In the genomic region with DNA sequence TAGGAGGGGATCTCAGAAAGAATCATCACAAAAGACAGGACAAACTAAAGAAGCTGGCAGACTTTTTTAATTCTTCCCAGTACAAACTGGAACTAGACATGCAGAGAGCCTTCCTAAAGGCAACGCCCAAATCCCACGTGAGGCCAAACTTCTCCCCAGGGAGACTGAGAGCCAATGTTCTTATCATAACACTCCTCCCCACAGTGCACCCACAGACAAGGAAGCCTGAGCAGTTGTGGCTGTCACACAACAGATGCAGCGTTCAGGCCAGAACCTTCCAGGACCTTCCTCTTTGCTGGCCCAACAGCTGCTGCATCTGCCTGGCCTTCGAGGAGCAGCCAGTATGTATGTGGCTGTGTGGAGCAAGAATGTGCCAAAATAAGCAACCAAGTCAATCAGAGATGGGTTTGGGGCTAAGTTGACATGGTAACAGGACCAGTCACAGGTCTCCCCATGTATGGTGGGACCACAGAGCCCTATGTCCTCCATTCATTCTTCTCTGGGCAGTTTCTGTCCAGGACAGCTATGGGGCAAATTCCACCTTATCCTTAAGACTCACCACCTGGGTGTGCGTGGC, we compare ENCODE assay signal across 10 cellular contexts. TPM values are rescaled to one million over a fixed set of nuclear protein-coding genes. Genes with fewer than 3 reads are reported as not detected.
DNase-seq lines count a peak whose midpoint lies in the region; ATAC-seq and TF ChIP-seq lines count a peak whose summit lies in the region.
"Had no signal": no experiment of that assay in that cellular context is flagged by ENCODE, and none has a peak within 500 bp of the region (broad histone marks: within the 10 kb centered on the region; RNA-seq: fewer than 3 reads in every experiment).

No MANE protein-coding gene starts in this region.

- H3K27me3 ChIP-seq in Loucy (ENCODE audit: insufficient read depth, low read length, poor library complexity, severe bottlenecking) (no peaks in the 10 kb centered on the region), ovary (no peaks in the 10 kb centered on the region)

- no peak for TF ChIP-seq POLR2A in ovary (IDR thresholded peaks at IDR 0.05)

- DNase-seq in GF-D8 (lab: John Stamatoyannopoulos, UW) (peak; percentile 67), ovary (peak in 4 of 5 donors; percentile 23 to 58 (median 33)), DMS 273 treated with DMSO at 0.1 percent for 48 hours (lab: John Stamatoyannopoulos, UW) (no peak), GM13976 (ENCODE audit: low spot score) (no peak), GM13977 (ENCODE audit: low spot score) (no peak)
- DNase-seq in effector memory CD8-positive, alpha-beta T cell = no peak
- DNase-seq: activated CD8-positive, alpha-beta memory T cell treated with anti-CD3 and anti-CD28 coated beads for 24 hours had no signal

- no peaks in the 10 kb centered on the region for H3K9me3 Mint-ChIP-seq in effector memory CD8-positive, alpha-beta T cell

- no peaks in the 10 kb centered on the region for H3K9me3 ChIP-seq in Loucy (ENCODE audit: insufficient read depth, low read depth, low read length)
- H3K9me3 ChIP-seq in ovary = no peaks in the 10 kb centered on the region
- H3K9me3 ChIP-seq: HAP-1 had no signal

- TF ChIP-seq CTCF in Loucy (conservative IDR thresholded peaks at IDR 0.05; ENCODE audit: low read length) (no peak), ovary (IDR thresholded peaks at IDR 0.05) (no peak), GM13976 (IDR thresholded peaks at IDR 0.05; ENCODE audit: borderline replicate concordance, control extremely low read depth, extremely low read depth, insufficient read depth, missing control alignments) (no peak), GM13977 (IDR thresholded peaks at IDR 0.05; ENCODE audit: extremely low read depth, insufficient read depth, missing control alignments) (no peak)

- peak overlapping the region; percentile 76 for H3K4me2 ChIP-seq in Loucy (ENCODE audit: low read depth, low read length, poor library complexity, severe bottlenecking)

- ATAC-seq in effector memory CD8-positive, alpha-beta T cell (replicated peaks) = no peak
- ATAC-seq in GM18873 (IDR thresholded peaks at IDR 0.05; ENCODE audit: low FRiP score, unreplicated experiment) = no peak

- H3K27ac Mint-ChIP-seq in effector memory CD8-positive, alpha-beta T cell = peak overlapping the region; percentile 61 to 91

- no peaks in the 10 kb centered on the region for H3K27me3 Mint-ChIP-seq in effector memory CD8-positive, alpha-beta T cell

- H3K9me2 ChIP-seq in Loucy (replicated peaks; ENCODE audit: low read depth, low read length) = no peaks in the 10 kb centered on the region

- intact Hi-C loops in ovary (cut with DNase I) = no loop called here

- H2AFZ ChIP-seq in Loucy (ENCODE audit: low read length) = no peak overlapping the region

- H4K20me1 ChIP-seq in Loucy (ENCODE audit: insufficient read depth, low read length, poor library complexity, severe bottlenecking) = peaks cover 3% of the 10 kb centered on the region

- H3K27ac ChIP-seq in ovary = peak overlapping the region in 1 of 2 donors; percentile 8

- WGBS in ovary, 3 donors = 29 to 32% (median 30%) methylated on average over 5 of the region's 5 CpGs

- H3K4me1 ChIP-seq in Loucy (ENCODE audit: insufficient read depth, low read length, poor library complexity, severe bottlenecking) = peaks cover 57% of the 10 kb centered on the region
- H3K4me1 ChIP-seq in ovary (ENCODE audit: insufficient read depth) = peaks cover 12% of the 10 kb centered on the region

- H3F3A ChIP-seq in Loucy (ENCODE audit: low read depth) = no peaks in the 10 kb centered on the region

- no peak overlapping the region for H3K4me3 ChIP-seq in Loucy (ENCODE audit: low read length, poor library complexity, severe bottlenecking)
- H3K4me3 ChIP-seq in ovary = no peak overlapping the region
- H3K4me3 ChIP-seq: HAP-1 had no signal

- no peak for TF ChIP-seq EP300 in ovary (IDR thresholded peaks at IDR 0.05)

- in situ Hi-C loops in GM13976 (cut with MboI; ENCODE audit: low sequenced_read_pairs, unreplicated experiment) (no loop called here), GM13977 (cut with MboI; ENCODE audit: low pct_unique_long_range_greater_than_20kb, low sequenced_read_pairs, unreplicated experiment) (no loop called here)

- H3K36me3 Mint-ChIP-seq in effector memory CD8-positive, alpha-beta T cell (ENCODE audit: insufficient read depth) = peaks cover 14% of the 10 kb centered on the region

- H3K4me3 Mint-ChIP-seq in effector memory CD8-positive, alpha-beta T cell = peak overlapping the region; percentile 73 to 74

- no peaks in the 10 kb centered on the region for H3K36me3 ChIP-seq in Loucy (ENCODE audit: insufficient read depth, low read length)
- no peaks in the 10 kb centered on the region for H3K36me3 ChIP-seq in ovary
- H3K36me3 ChIP-seq: HAP-1 had no signal

- peaks cover 88% of the 10 kb centered on the region for H3K79me2 ChIP-seq in Loucy (ENCODE audit: insufficient read depth, low read length)

- H3K4me1 Mint-ChIP-seq in effector memory CD8-positive, alpha-beta T cell (ENCODE audit: low read depth in 2 of 2) = peaks cover 42 to 51% of the 10 kb centered on the region in 2 donors

- H3K9ac ChIP-seq in Loucy (ENCODE audit: low read depth, low read length, poor library complexity, severe bottlenecking) = peak overlapping the region; percentile 40

RNA-seq across cellular contexts. Expression of a gene that starts 34.9 kb away (rescaled TPM):
- total RNA-seq in ovary = 10 to 100 TPM; 19.0 to 50.0 (median 39.8) TPM
- polyA plus RNA-seq in ovary = 10 to 100 TPM; 15.2 to 29.8 TPM

Comparison
In these comparisons a context has a peak if more than half of its experiments do, and no peak if none do; other contexts are left out.
1. DNase-seq: peak in GF-D8 (single experiment) and ovary (4 of 5); none in effector memory CD8-positive, alpha-beta T cell (0 of 3), DMS 273 treated with DMSO at 0.1 percent for 48 hours (single experiment), GM13976 (single experiment) and GM13977 (single experiment).